ENCODE assay signal across 8 cellular contexts in genomic region chr11:64226507-64227051, GRCh38. TPM values are rescaled to one million over a fixed set of nuclear protein-coding genes. Genes with fewer than 3 reads are reported as not detected.
A peak's percentile ranks its signal among the peaks of the same experiment; 100 is the strongest.
DNase-seq lines count a peak whose midpoint lies in the region; ATAC-seq lines count a peak whose summit lies in the region.

No MANE protein-coding gene starts in this region.

- H3K9me3 Mint-ChIP-seq in CD4-positive, alpha-beta memory T cell, result no peaks in the 10 kb centered on the region
- no peaks in the 10 kb centered on the region for H3K9me3 Mint-ChIP-seq in natural killer cell treated with Interleukin-12 subunit alpha and Interleukin-12 subunit beta and Interleukin-15 and Interleukin-18, amount 100 ng/mL, for 72 hours

- peaks cover 48% of the 10 kb centered on the region for H3K4me1 ChIP-seq in CD4-positive, alpha-beta memory T cell (ENCODE audit: insufficient read depth, low read length)
- peaks cover 9 to 44% of the 10 kb centered on the region in 2 donors for H3K4me1 ChIP-seq in esophagus (ENCODE audit: control insufficient read depth in 2 of 2, insufficient read depth in 2 of 2, low read length in 1 of 2)

- H3K36me3 Mint-ChIP-seq in CD4-positive, alpha-beta memory T cell, result peaks cover 0 to 12% of the 10 kb centered on the region in 2 donors
- no peaks in the 10 kb centered on the region for H3K36me3 Mint-ChIP-seq in natural killer cell treated with Interleukin-12 subunit alpha and Interleukin-12 subunit beta and Interleukin-15 and Interleukin-18, amount 100 ng/mL, for 72 hours

- WGBS in esophagus, 2 donors, result 7 to 9% methylated on average over 23 to 26 of the region's 26 CpGs

- CTCF ChIA-PET in CD4-positive, alpha-beta memory T cell (lab: Charles Lee; ENCODE audit: partially characterized antibody), result interaction anchor here (1.0 to 18.8 kb wide), 10 partner anchors 11 to 76 kb away, joined by 3 to 207 read pairs (median 4); partner anchors contain the start of genes CATSPERZ, ESRRA and FERMT3

- intact Hi-C loops in CD4-positive, alpha-beta memory T cell (cut with micrococcal nuclease), result loop anchor here (1.0 kb wide), 4 partner anchors 8 to 40 kb away; partner anchors contain the start of genes FKBP2, STIP1 and VEGFB

- peak overlapping the region; percentile 86 to 93 (median 91) for H3K27ac Mint-ChIP-seq in CD4-positive, alpha-beta memory T cell
- peak overlapping the region; percentile 79 to 90 for H3K27ac Mint-ChIP-seq in natural killer cell treated with Interleukin-12 subunit alpha and Interleukin-12 subunit beta and Interleukin-15 and Interleukin-18, amount 100 ng/mL, for 72 hours

- peak overlapping the region; percentile 88 to 94 (median 92) for H3K4me3 Mint-ChIP-seq in CD4-positive, alpha-beta memory T cell
- H3K4me3 Mint-ChIP-seq in natural killer cell treated with Interleukin-12 subunit alpha and Interleukin-12 subunit beta and Interleukin-15 and Interleukin-18, amount 100 ng/mL, for 72 hours, result peak overlapping the region; percentile 84

- H3K4me3 ChIP-seq in CD4-positive, alpha-beta memory T cell (ENCODE audit: low read length in 2 of 2), result peak overlapping the region; percentile 42 to 94
- H3K4me3 ChIP-seq in esophagus (ENCODE audit: low read depth in 1 of 2, low read length in 2 of 2), result peak overlapping the region; percentile 69 to 79

- POLR2A ChIA-PET in CD4-positive, alpha-beta memory T cell (lab: Charles Lee; ENCODE audit: partially characterized antibody), result interaction anchor here (0.7 to 38.9 kb wide), 15 partner anchors 13 to 388 kb away, joined by 3 to 937 read pairs (median 13); partner anchors contain the start of genes BAD, ESRRA, FERMT3 and FKBP2

- H3K4me1 Mint-ChIP-seq in CD4-positive, alpha-beta memory T cell, result peaks cover 15 to 56% (median 31%) of the 10 kb centered on the region in 4 donors
- peaks cover 25 to 27% of the 10 kb centered on the region in 2 donors for H3K4me1 Mint-ChIP-seq in natural killer cell treated with Interleukin-12 subunit alpha and Interleukin-12 subunit beta and Interleukin-15 and Interleukin-18, amount 100 ng/mL, for 72 hours (ENCODE audit: low read depth in 2 of 2)

- no peaks in the 10 kb centered on the region for H3K9me3 ChIP-seq in CD4-positive, alpha-beta memory T cell (ENCODE audit: control insufficient read depth in 1 of 2, low read length in 2 of 2)
- H3K9me3 ChIP-seq in esophagus (ENCODE audit: control insufficient read depth in 2 of 2, insufficient read depth in 1 of 2, low read depth in 1 of 2, low read length in 1 of 2), result no peaks in the 10 kb centered on the region

- DNase-seq in CD4-positive, alpha-beta memory T cell, result peak; percentile 45 to 68 (median 46)
- DNase-seq in NCI-H510A treated with DMSO at 0.1 percent for 48 hours (lab: John Stamatoyannopoulos, UW), result peak; percentile 74
- peak; percentile 85 for DNase-seq in activated CD8-positive, alpha-beta memory T cell treated with anti-CD3 and anti-CD28 coated beads for 24 hours
- peak; percentile 77 for DNase-seq in natural killer cell treated with Interleukin-12 subunit alpha and Interleukin-12 subunit beta and Interleukin-15 and Interleukin-18, amount 100 ng/mL, for 72 hours (ENCODE audit: low spot score)
- DNase-seq in pons (ENCODE audit: low spot score), result no peak
- no peak for DNase-seq in GDM1 (lab: John Stamatoyannopoulos, UW)

- H3K36me3 ChIP-seq in CD4-positive, alpha-beta memory T cell (ENCODE audit: insufficient read depth, low read length), result peaks cover 10% of the 10 kb centered on the region
- H3K36me3 ChIP-seq in esophagus (ENCODE audit: control insufficient read depth in 2 of 2, insufficient read depth in 2 of 2, low read length in 1 of 2), result peaks cover 0 to 7% of the 10 kb centered on the region in 2 donors

- no peaks in the 10 kb centered on the region for H3K27me3 ChIP-seq in CD4-positive, alpha-beta memory T cell (ENCODE audit: insufficient read depth, low read length)
- no peaks in the 10 kb centered on the region for H3K27me3 ChIP-seq in esophagus (ENCODE audit: control insufficient read depth in 1 of 2, insufficient read depth in 2 of 2, low read length in 2 of 2)

- H3K27me3 Mint-ChIP-seq in CD4-positive, alpha-beta memory T cell, result no peaks in the 10 kb centered on the region
- no peaks in the 10 kb centered on the region for H3K27me3 Mint-ChIP-seq in natural killer cell treated with Interleukin-12 subunit alpha and Interleukin-12 subunit beta and Interleukin-15 and Interleukin-18, amount 100 ng/mL, for 72 hours

- ATAC-seq in GM21786 (IDR thresholded peaks at IDR 0.05; ENCODE audit: unreplicated experiment), result peak; percentile 33
- peak; percentile 65 to 66 for ATAC-seq in natural killer cell treated with Interleukin-12 subunit alpha and Interleukin-12 subunit beta and Interleukin-15 and Interleukin-18, amount 100 ng/mL, for 72 hours

- peak overlapping the region; percentile 77 for H3K27ac ChIP-seq in CD4-positive, alpha-beta memory T cell (ENCODE audit: low read depth, low read length)
- H3K27ac ChIP-seq in esophagus (ENCODE audit: low read depth in 2 of 2, low read length in 1 of 2), result peak overlapping the region; percentile 89 to 94

RNA-seq across cellular contexts. Expression of gene NUDT22, which starts 0.5 kb away (rescaled TPM):
- total RNA-seq in CD4-positive, alpha-beta memory T cell, result 100 to 1,000 TPM in 1 of 2 experiments, 10 to 100 TPM in 1; 83.9 to 101 TPM
- 10 to 100 TPM; 38.1 to 69.6 TPM for polyA plus RNA-seq in CD4-positive, alpha-beta memory T cell
- polyA plus RNA-seq in esophagus, result 10 to 100 TPM; 49.5 to 55.1 TPM
- 100 to 1,000 TPM in 1 of 2 donors, 10 to 100 TPM in 1; 83.6 to 120 TPM for total RNA-seq in natural killer cell treated with Interleukin-12 subunit alpha and Interleukin-12 subunit beta and Interleukin-15 and Interleukin-18, amount 100 ng/mL, for 72 hours

RNA-seq across cellular contexts. Expression of gene TRPT1, which starts 0.6 kb away (rescaled TPM):
- 10 to 100 TPM; 37.6 to 42.1 TPM for total RNA-seq in CD4-positive, alpha-beta memory T cell
- 10 to 100 TPM; 31.1 to 35.3 TPM for polyA plus RNA-seq in CD4-positive, alpha-beta memory T cell
- polyA plus RNA-seq in esophagus, result 10 to 100 TPM; 44.9 to 61.1 TPM
- 10 to 100 TPM; 30.5 to 35.7 TPM for total RNA-seq in natural killer cell treated with Interleukin-12 subunit alpha and Interleukin-12 subunit beta and Interleukin-15 and Interleukin-18, amount 100 ng/mL, for 72 hours

RNA-seq across cellular contexts. Expression of gene DNAJC4, which starts 3.8 kb away (rescaled TPM):
- total RNA-seq in CD4-positive, alpha-beta memory T cell, result 10 to 100 TPM; 60.6 to 64.5 TPM
- 10 to 100 TPM; 15.6 to 23.6 TPM for polyA plus RNA-seq in CD4-positive, alpha-beta memory T cell
- 10 to 100 TPM; 31.2 to 53.7 TPM for polyA plus RNA-seq in esophagus
- 10 to 100 TPM; 31.2 to 33.0 TPM for total RNA-seq in natural killer cell treated with Interleukin-12 subunit alpha and Interleukin-12 subunit beta and Interleukin-15 and Interleukin-18, amount 100 ng/mL, for 72 hours

RNA-seq across cellular contexts. Expression of gene VEGFB, which starts 7.8 kb away (rescaled TPM):
- 10 to 100 TPM; 96.8 to 97.3 TPM for total RNA-seq in CD4-positive, alpha-beta memory T cell
- 10 to 100 TPM in 1 of 2 donors, 1 to 10 TPM in 1; 2.3 to 22.2 TPM for polyA plus RNA-seq in CD4-positive, alpha-beta memory T cell
- 10 to 100 TPM; 34.6 to 48.1 TPM for polyA plus RNA-seq in esophagus
- total RNA-seq in natural killer cell treated with Interleukin-12 subunit alpha and Interleukin-12 subunit beta and Interleukin-15 and Interleukin-18, amount 100 ng/mL, for 72 hours, result 10 to 100 TPM; 38.7 to 42.3 TPM

RNA-seq across cellular contexts. Expression of gene FKBP2, which starts 14.3 kb away (rescaled TPM):
- total RNA-seq in CD4-positive, alpha-beta memory T cell, result 10 to 100 TPM; 41.4 to 46.4 TPM
- 100 to 1,000 TPM; 106 to 107 TPM for polyA plus RNA-seq in CD4-positive, alpha-beta memory T cell
- polyA plus RNA-seq in esophagus, result 100 to 1,000 TPM; 119 to 202 TPM
- 10 to 100 TPM; 33.1 to 53.5 TPM for total RNA-seq in natural killer cell treated with Interleukin-12 subunit alpha and Interleukin-12 subunit beta and Interleukin-15 and Interleukin-18, amount 100 ng/mL, for 72 hours

Comparison
In these comparisons a context has a peak if more than half of its experiments do, and no peak if none do; other contexts are left out.
1. DNase-seq: peak in CD4-positive, alpha-beta memory T cell (5 of 5), NCI-H510A treated with DMSO at 0.1 percent for 48 hours (single experiment), activated CD8-positive, alpha-beta memory T cell treated with anti-CD3 and anti-CD28 coated beads for 24 hours (single experiment) and natural killer cell treated with Interleukin-12 subunit alpha and Interleukin-12 subunit beta and Interleukin-15 and Interleukin-18, amount 100 ng/mL, for 72 hours (single experiment); none in pons (single experiment) and GDM1 (single experiment).